ENCODE assay signal across 17 cellular contexts in genomic region chr10:107552963-107553362, GRCh38.
DNase-seq lines count a peak whose midpoint lies in the region; ATAC-seq, FAIRE-seq and TF ChIP-seq lines count a peak whose summit lies in the region.
"Had no signal": no experiment of that assay in that cellular context is flagged by ENCODE, and none has a peak within 500 bp of the region (broad histone marks: within the 10 kb centered on the region; RNA-seq: fewer than 3 reads in every experiment).

No MANE protein-coding gene starts in this region.

- H3K4me1 ChIP-seq in SJCRH30 (peaks cover 23% of the 10 kb centered on the region), astrocyte (ENCODE audit: insufficient read depth, low read length) (peaks cover 7% of the 10 kb centered on the region), uterus (no peaks in the 10 kb centered on the region)
- H3K4me1 ChIP-seq: Caco-2 had no signal

- H3K9me3 Mint-ChIP-seq in astrocyte (ENCODE audit: unreplicated experiment) = peaks cover 2% of the 10 kb centered on the region
- H3K9me3 Mint-ChIP-seq in osteocyte (ENCODE audit: unreplicated experiment) = peaks cover 22% of the 10 kb centered on the region
- no peaks in the 10 kb centered on the region for H3K9me3 Mint-ChIP-seq in stimulated activated memory B cell treated with anti-CD40 and anti-IgM and Interleukin-4, amounts not matched to agents 10 μg/mL and 1 μg/mL and 100 μg/mL, for 72 hours

- no peak for ATAC-seq in stimulated activated memory B cell treated with anti-CD40 and anti-IgM and Interleukin-4, amounts not matched to agents 10 μg/mL and 1 μg/mL and 100 μg/mL, for 72 hours
- ATAC-seq: CD8-positive, alpha-beta T cell had no signal

- H3K36me3 ChIP-seq in SJCRH30 = no peaks in the 10 kb centered on the region
- H3K36me3 ChIP-seq in astrocyte (ENCODE audit: insufficient read depth, low read length) = no peaks in the 10 kb centered on the region
- no peaks in the 10 kb centered on the region for H3K36me3 ChIP-seq in uterus

- no peaks in the 10 kb centered on the region for H3K27me3 ChIP-seq in SJCRH30
- H3K27me3 ChIP-seq in astrocyte (ENCODE audit: insufficient read depth, low read length) = no peaks in the 10 kb centered on the region
- no peaks in the 10 kb centered on the region for H3K27me3 ChIP-seq in uterus

- no peaks in the 10 kb centered on the region for H3K79me2 ChIP-seq in astrocyte (ENCODE audit: insufficient read depth, low read length)

- DNase-seq in SJCRH30 = no peak
- no peak for DNase-seq in astrocyte (ENCODE audit: low read depth)
- no peak for DNase-seq in osteocyte (ENCODE audit: extremely low spot score, unreplicated experiment)
- DNase-seq in uterus = no peak
- DNase-seq in DMS114 treated with DMSO at 0.1 percent for 48 hours (lab: John Stamatoyannopoulos, UW; ENCODE audit: unreplicated experiment) = no peak
- DNase-seq in nucleus accumbens (lab: John Stamatoyannopoulos, UW) = no peak
- DNase-seq: Caco-2; CD4-positive, CD25-positive, alpha-beta regulatory T cell; CD8-positive, alpha-beta T cell; DMS79; GDM1; H7 had no signal

- no peak overlapping the region for H3K4me3 ChIP-seq in SJCRH30
- no peak overlapping the region for H3K4me3 ChIP-seq in astrocyte (ENCODE audit: insufficient read depth, low read depth, low read length)
- H3K4me3 ChIP-seq in uterus = no peak overlapping the region

- intact Hi-C loops in uterus (cut with DNase I; ENCODE audit: low total_unique reads) = no loop called here

- H3K9me3 ChIP-seq in SJCRH30 (replicated peaks) (peaks cover 5% of the 10 kb centered on the region; the same call in 1 of the 2 replicates), astrocyte (ENCODE audit: insufficient read depth, low read depth, low read length) (no peaks in the 10 kb centered on the region), uterus (no peaks in the 10 kb centered on the region)
- H3K9me3 ChIP-seq: Caco-2 had no signal

- TF ChIP-seq POLR2A in uterus (IDR thresholded peaks at IDR 0.05) = no peak

- H3K4me1 Mint-ChIP-seq in astrocyte (ENCODE audit: low read depth, unreplicated experiment) (peaks cover 32% of the 10 kb centered on the region), osteocyte (ENCODE audit: unreplicated experiment) (peaks cover 27% of the 10 kb centered on the region)
- H3K4me1 Mint-ChIP-seq in stimulated activated memory B cell treated with anti-CD40 and anti-IgM and Interleukin-4, amounts not matched to agents 10 μg/mL and 1 μg/mL and 100 μg/mL, for 72 hours = peaks cover 14% of the 10 kb centered on the region
- H3K4me1 Mint-ChIP-seq: CD4-positive, CD25-positive, alpha-beta regulatory T cell had no signal

- no peak overlapping the region for H3K9ac ChIP-seq in astrocyte (ENCODE audit: low read length)

- FAIRE-seq in astrocyte (lab: Jason Lieb, UNC) = no peak
- FAIRE-seq: GM12891, GM18507, H1 had no signal

- H3K27me3 Mint-ChIP-seq in astrocyte (ENCODE audit: low read depth, unreplicated experiment) (no peaks in the 10 kb centered on the region), osteocyte (ENCODE audit: unreplicated experiment) (no peaks in the 10 kb centered on the region)
- no peaks in the 10 kb centered on the region for H3K27me3 Mint-ChIP-seq in stimulated activated memory B cell treated with anti-CD40 and anti-IgM and Interleukin-4, amounts not matched to agents 10 μg/mL and 1 μg/mL and 100 μg/mL, for 72 hours
- H3K27me3 Mint-ChIP-seq: CD4-positive, CD25-positive, alpha-beta regulatory T cell had no signal

- H3K4me2 ChIP-seq in astrocyte (ENCODE audit: low read length) = peak overlapping the region; percentile 29

- H3K27ac ChIP-seq in SJCRH30 (peak overlapping the region; percentile 47; the same call in 1 of the 2 replicates), astrocyte (ENCODE audit: low read depth, low read length) (peak overlapping the region; percentile 33), uterus (no peak overlapping the region)
- H3K27ac ChIP-seq: C4-2B had no signal

- H3K4me3 Mint-ChIP-seq in astrocyte (ENCODE audit: unreplicated experiment) (no peak overlapping the region), osteocyte (ENCODE audit: unreplicated experiment) (no peak overlapping the region)
- no peak overlapping the region for H3K4me3 Mint-ChIP-seq in stimulated activated memory B cell treated with anti-CD40 and anti-IgM and Interleukin-4, amounts not matched to agents 10 μg/mL and 1 μg/mL and 100 μg/mL, for 72 hours
- H3K4me3 Mint-ChIP-seq: CD4-positive, CD25-positive, alpha-beta regulatory T cell; CD8-positive, alpha-beta T cell had no signal

- H2AFZ ChIP-seq in astrocyte (ENCODE audit: low read depth, low read length) = no peak overlapping the region

- H3K36me3 Mint-ChIP-seq in astrocyte (ENCODE audit: low read depth, unreplicated experiment) = no peaks in the 10 kb centered on the region
- no peaks in the 10 kb centered on the region for H3K36me3 Mint-ChIP-seq in osteocyte (ENCODE audit: unreplicated experiment)
- H3K36me3 Mint-ChIP-seq in stimulated activated memory B cell treated with anti-CD40 and anti-IgM and Interleukin-4, amounts not matched to agents 10 μg/mL and 1 μg/mL and 100 μg/mL, for 72 hours = no peaks in the 10 kb centered on the region
- H3K36me3 Mint-ChIP-seq: CD4-positive, CD25-positive, alpha-beta regulatory T cell; CD8-positive, alpha-beta T cell had no signal

- H4K20me1 ChIP-seq in astrocyte (ENCODE audit: insufficient read depth, low read length) = no peaks in the 10 kb centered on the region

- peak overlapping the region; percentile 37 for H3K27ac Mint-ChIP-seq in astrocyte (ENCODE audit: unreplicated experiment)
- H3K27ac Mint-ChIP-seq in osteocyte (ENCODE audit: unreplicated experiment) = peak overlapping the region; percentile 48
- H3K27ac Mint-ChIP-seq in stimulated activated memory B cell treated with anti-CD40 and anti-IgM and Interleukin-4, amounts not matched to agents 10 μg/mL and 1 μg/mL and 100 μg/mL, for 72 hours = no peak overlapping the region
- H3K27ac Mint-ChIP-seq: CD4-positive, CD25-positive, alpha-beta regulatory T cell; CD8-positive, alpha-beta T cell had no signal

- no peak for TF ChIP-seq CTCF in astrocyte (IDR thresholded peaks at IDR 0.05; ENCODE audit: insufficient read depth, low read depth, low read length)
- no peak for TF ChIP-seq CTCF in osteocyte (IDR thresholded peaks at IDR 0.05)
- TF ChIP-seq CTCF in uterus (IDR thresholded peaks at IDR 0.05) = no peak

Comparison
In these comparisons a context has a peak if more than half of its experiments do, and no peak if none do; other contexts are left out.
1. H3K27ac ChIP-seq: peak in SJCRH30 (single experiment) and astrocyte (single experiment); none in uterus (0 of 2).